8 cellular contexts compared by ENCODE assay signal in the genomic region with DNA sequence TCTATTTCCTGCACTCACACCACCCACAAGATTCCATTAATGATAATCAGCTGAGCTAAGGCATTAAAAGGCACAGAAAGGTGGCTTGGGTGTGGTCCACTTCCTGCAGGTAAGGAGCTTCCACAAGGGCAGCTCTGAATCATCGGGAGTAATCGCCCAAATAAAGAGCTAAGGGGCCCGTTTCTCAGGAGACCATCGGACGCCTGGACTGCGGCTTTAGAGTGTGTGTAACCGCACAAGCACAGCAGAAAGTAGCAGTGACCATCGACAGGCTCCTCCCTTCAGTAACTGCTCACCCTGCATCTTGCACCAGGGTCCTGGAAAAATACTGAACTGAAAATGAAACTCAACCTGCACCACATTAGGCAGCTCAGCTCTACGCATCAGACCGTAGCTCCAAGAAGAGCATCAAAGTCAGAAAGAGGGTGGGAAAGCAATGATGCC.
DNase-seq lines count a peak whose midpoint lies in the region; ATAC-seq, FAIRE-seq and TF ChIP-seq lines count a peak whose summit lies in the region.

No MANE protein-coding gene starts in this region.

- peak overlapping the region in 2 of 3 experiments; percentile 30 to 39 for H3K4me3 Mint-ChIP-seq in nephron

- H3K27ac ChIP-seq in SU-DHL-6 (ENCODE audit: low read depth, low read length), result no peak overlapping the region
- peak overlapping the region; percentile 69 for H3K27ac ChIP-seq in effector memory CD4-positive, alpha-beta T cell (ENCODE audit: insufficient read depth, low read length, poor library complexity, severe bottlenecking)

- H3K27me3 ChIP-seq in SU-DHL-6 (ENCODE audit: low read length), result no peaks in the 10 kb centered on the region
- no peaks in the 10 kb centered on the region for H3K27me3 ChIP-seq in effector memory CD4-positive, alpha-beta T cell (replicated peaks; ENCODE audit: control insufficient read depth, insufficient read depth, low read length, poor library complexity, severe bottlenecking)

- H3K9ac ChIP-seq in SU-DHL-6 (ENCODE audit: low read length), result no peak overlapping the region; the same call in 1 of the 2 replicates

- H3K36me3 Mint-ChIP-seq in nephron (ENCODE audit: low read depth), result peaks cover 25% of the 10 kb centered on the region

- H3K36me3 ChIP-seq in SU-DHL-6 (ENCODE audit: low read length), result 0 out of 2 replicates have a peak, but pooled peaks cover 3% of the 10 kb centered on the region
- no peaks in the 10 kb centered on the region for H3K36me3 ChIP-seq in effector memory CD4-positive, alpha-beta T cell (ENCODE audit: control insufficient read depth, insufficient read depth, low read length)

- peaks cover 10% of the 10 kb centered on the region for H3F3A ChIP-seq in SU-DHL-6 (ENCODE audit: insufficient read depth)

- peaks cover 37% of the 10 kb centered on the region for H4K20me1 ChIP-seq in SU-DHL-6 (ENCODE audit: low read depth, low read length)

- H3K9me3 ChIP-seq in SU-DHL-6 (ENCODE audit: insufficient read depth, low read length), result no peaks in the 10 kb centered on the region
- H3K9me3 ChIP-seq in effector memory CD4-positive, alpha-beta T cell (ENCODE audit: control insufficient read depth, low read length), result no peaks in the 10 kb centered on the region

- no peak for FAIRE-seq in HTR-8/SVneo (lab: Jason Lieb, UNC)

- TF ChIP-seq CTCF in SU-DHL-6 (IDR thresholded peaks at IDR 0.05; ENCODE audit: insufficient read depth, low read length, poor library complexity, severe bottlenecking) (no peak), nephron (IDR thresholded peaks at IDR 0.05; ENCODE audit: unreplicated experiment in 3 of 3) (no peak)

- H3K27me3 Mint-ChIP-seq in nephron (ENCODE audit: low read depth), result no peaks in the 10 kb centered on the region

- peak overlapping the region; percentile 69 to 90 (median 89) for H3K27ac Mint-ChIP-seq in nephron

- no peaks in the 10 kb centered on the region for H3K9me3 Mint-ChIP-seq in nephron

- H3K4me2 ChIP-seq in SU-DHL-6 (ENCODE audit: low read depth, low read length, poor library complexity, severe bottlenecking), result peak overlapping the region; percentile 64

- ATAC-seq in GM19351 (IDR thresholded peaks at IDR 0.05; ENCODE audit: unreplicated experiment), result peak; percentile 81
- peak; percentile 89 for ATAC-seq in HG03196 (IDR thresholded peaks at IDR 0.05; ENCODE audit: unreplicated experiment)

- H3K9me2 ChIP-seq in SU-DHL-6 (replicated peaks; ENCODE audit: insufficient read depth, low read length), result no peaks in the 10 kb centered on the region

- H2AFZ ChIP-seq in SU-DHL-6 (ENCODE audit: low read depth, low read length, severe bottlenecking), result no peak overlapping the region

- peak overlapping the region; percentile 27 for H3K4me3 ChIP-seq in SU-DHL-6 (ENCODE audit: insufficient read depth, low read length, poor library complexity, severe bottlenecking)
- H3K4me3 ChIP-seq in effector memory CD4-positive, alpha-beta T cell (ENCODE audit: insufficient read depth, low read depth, low read length, poor library complexity, severe bottlenecking), result peak overlapping the region; percentile 52

- H3K4me1 ChIP-seq in effector memory CD4-positive, alpha-beta T cell (ENCODE audit: control insufficient read depth, insufficient read depth, low read length, poor library complexity, severe bottlenecking), result peaks cover 68% of the 10 kb centered on the region

- peaks cover 87% of the 10 kb centered on the region for H3K4me1 Mint-ChIP-seq in nephron

- peak; percentile 55 for DNase-seq in COLO668 (lab: John Stamatoyannopoulos, UW; ENCODE audit: unreplicated experiment)
- DNase-seq in effector memory CD4-positive, alpha-beta T cell, result peak in 1 of 3 donors; percentile 12
- DNase-seq in HTR-8/SVneo (ENCODE audit: insufficient read length, low spot score), result no peak
- no peak for DNase-seq in activated CD4-positive, CD25-positive, alpha-beta regulatory T cell treated with anti-CD3 and anti-CD28 coated beads, Interleukin-2, amount 50 U/mL, for 72 hours

- H3K79me2 ChIP-seq in SU-DHL-6 (ENCODE audit: insufficient read depth, low read length), result peaks cover 97% of the 10 kb centered on the region
